10 cellular contexts compared by ENCODE assay signal in the genomic region with DNA sequence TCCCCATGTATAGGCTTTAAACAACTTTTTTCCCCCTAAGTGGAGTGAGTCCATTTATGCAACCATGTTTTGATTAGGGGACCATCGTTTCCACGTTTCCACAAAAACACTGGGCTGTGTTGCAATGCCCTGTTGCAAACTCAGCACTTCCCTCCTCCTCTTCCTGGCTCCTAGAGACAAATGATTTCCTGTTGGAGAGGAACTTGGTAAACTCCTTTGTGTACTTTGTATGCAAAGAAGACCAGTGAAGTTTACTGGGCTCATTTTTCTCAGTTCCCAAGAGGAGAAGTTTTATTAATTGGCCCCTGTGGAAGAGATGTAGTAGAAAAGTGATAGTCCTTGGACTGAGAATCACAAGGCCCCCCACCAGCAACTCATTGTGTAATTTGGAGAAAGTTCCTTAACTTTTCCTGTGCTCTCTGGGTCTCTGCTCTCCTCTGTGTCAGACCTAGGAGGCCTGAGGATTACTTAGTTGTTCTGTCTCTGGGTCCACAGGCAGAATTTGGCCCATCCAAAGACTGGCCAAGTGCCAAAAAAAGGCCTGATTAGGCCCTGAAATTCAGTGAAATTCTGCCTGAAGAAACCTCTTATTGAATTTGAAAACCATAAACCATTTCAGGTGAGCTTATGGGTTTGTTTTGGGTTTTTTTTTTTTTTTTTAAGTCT.
DNase-seq lines count a peak whose midpoint lies in the region; ATAC-seq and TF ChIP-seq lines count a peak whose summit lies in the region.
"Had no signal": no experiment of that assay in that cellular context is flagged by ENCODE, and none has a peak within 500 bp of the region (broad histone marks: within the 10 kb centered on the region; RNA-seq: fewer than 3 reads in every experiment).

No MANE protein-coding gene starts in this region.

- H3K4me3 ChIP-seq in lower lobe of right lung: no peak overlapping the region
- H3K4me3 ChIP-seq in thoracic aorta: no peak overlapping the region

- no peak overlapping the region for H3K27ac Mint-ChIP-seq in activated T-helper 17 cell treated with anti-CD3 and anti-CD28 coated beads, Interleukin-2, amount 50 U/mL, for 72 hours

- H3K4me1 ChIP-seq in lower lobe of right lung (peaks cover 35% of the 10 kb centered on the region), thoracic aorta (ENCODE audit: control insufficient read depth in 1 of 2, low read depth in 2 of 2) (peaks cover 12 to 33% of the 10 kb centered on the region in 2 donors)

- peaks cover 77% of the 10 kb centered on the region for H3K36me3 Mint-ChIP-seq in activated T-helper 17 cell treated with anti-CD3 and anti-CD28 coated beads, Interleukin-2, amount 50 U/mL, for 72 hours (ENCODE audit: low read depth)

- H3K4me1 Mint-ChIP-seq in activated T-helper 17 cell treated with anti-CD3 and anti-CD28 coated beads, Interleukin-2, amount 50 U/mL, for 72 hours: no peaks in the 10 kb centered on the region

- no peak overlapping the region for H3K4me3 Mint-ChIP-seq in activated T-helper 17 cell treated with anti-CD3 and anti-CD28 coated beads, Interleukin-2, amount 50 U/mL, for 72 hours

- DNase-seq in M059J (ENCODE audit: low read depth) (peak; percentile 20), dermis microvascular lymphatic vessel endothelial cell (ENCODE audit: low read depth in 2 of 2) (peak; percentile 82 to 88), lower lobe of right lung (no peak), thoracic aorta (ENCODE audit: low spot score) (no peak), middle frontal gyrus (ENCODE audit: extremely low spot score, low spot score) (no peak), NCI-H82 (lab: John Stamatoyannopoulos, UW) (no peak), GM13977 (ENCODE audit: low spot score) (no peak)
- DNase-seq: activated CD8-positive, alpha-beta memory T cell treated with anti-CD3 and anti-CD28 coated beads for 24 hours; KG1 had no signal

- intact Hi-C loops in lower lobe of right lung (cut with DNase I): no loop called here

- TF ChIP-seq CTCF in lower lobe of right lung (IDR thresholded peaks at IDR 0.05) (no peak), thoracic aorta (IDR thresholded peaks at IDR 0.05) (no peak), GM13977 (IDR thresholded peaks at IDR 0.05; ENCODE audit: extremely low read depth, insufficient read depth, missing control alignments) (no peak)

- H3K27me3 Mint-ChIP-seq in activated T-helper 17 cell treated with anti-CD3 and anti-CD28 coated beads, Interleukin-2, amount 50 U/mL, for 72 hours: no peaks in the 10 kb centered on the region

- no peaks in the 10 kb centered on the region for H3K9me3 Mint-ChIP-seq in activated T-helper 17 cell treated with anti-CD3 and anti-CD28 coated beads, Interleukin-2, amount 50 U/mL, for 72 hours

- H3K27me3 ChIP-seq in lower lobe of right lung (ENCODE audit: low read depth) (no peaks in the 10 kb centered on the region), thoracic aorta (replicated peaks; ENCODE audit: insufficient read depth) (no peaks in the 10 kb centered on the region)

- H3K27ac ChIP-seq in lower lobe of right lung (peak overlapping the region; percentile 81), thoracic aorta (peak overlapping the region; percentile 53 to 61)

- in situ Hi-C loops in GM13977 (cut with MboI; ENCODE audit: low pct_unique_long_range_greater_than_20kb, low sequenced_read_pairs, unreplicated experiment): no loop called here

- H3K9me3 ChIP-seq in lower lobe of right lung: no peaks in the 10 kb centered on the region
- H3K9me3 ChIP-seq in thoracic aorta: no peaks in the 10 kb centered on the region

- peak; percentile 75 to 84 for ATAC-seq in lower lobe of right lung
- ATAC-seq in thoracic aorta (ENCODE audit: insufficient number of reproducible peaks, low FRiP score, low read depth): no peak
- no peak for ATAC-seq in activated T-helper 17 cell treated with anti-CD3 and anti-CD28 coated beads, Interleukin-2, amount 50 U/mL, for 72 hours (replicated peaks)

- H3K36me3 ChIP-seq in lower lobe of right lung (peaks cover 48% of the 10 kb centered on the region), thoracic aorta (peaks cover 13% of the 10 kb centered on the region)

Comparison
In these comparisons a context has a peak if more than half of its experiments do, and no peak if none do; other contexts are left out.
1. DNase-seq: peak in M059J (single experiment) and dermis microvascular lymphatic vessel endothelial cell (2 of 2); none in lower lobe of right lung (single experiment), thoracic aorta (single experiment), middle frontal gyrus (single experiment), NCI-H82 (single experiment) and GM13977 (single experiment).
2. ATAC-seq: peak in lower lobe of right lung (2 of 2); none in thoracic aorta (single experiment) and activated T-helper 17 cell treated with anti-CD3 and anti-CD28 coated beads, Interleukin-2, amount 50 U/mL, for 72 hours (single experiment).